ENCODE assay signal across 8 cellular contexts in genomic region chr2:70984576-70985282, GRCh38. TPM values are rescaled to one million over a fixed set of nuclear protein-coding genes. Genes with fewer than 3 reads are reported as not detected.
DNase-seq lines count a peak whose midpoint lies in the region; ATAC-seq and TF ChIP-seq lines count a peak whose summit lies in the region.

No MANE protein-coding gene starts in this region.

- H3K36me3 ChIP-seq in BE2C: no peaks in the 10 kb centered on the region; the same call in 1 of the 2 replicates

- no peak overlapping the region for H3K4me3 ChIP-seq in BE2C (ENCODE audit: low read depth, low read length)

- H3K4me1 ChIP-seq in BE2C: no peaks in the 10 kb centered on the region

- 0 out of 2 replicates have a peak, but pooled peaks have one; percentile 10 for TF ChIP-seq CTCF in BE2C (IDR thresholded peaks at IDR 0.05; ENCODE audit: low read depth, low read length)

- DNase-seq in BE2C: no peak
- peak; percentile 53 for DNase-seq in activated CD4-positive, CD25-positive, alpha-beta regulatory T cell treated with anti-CD3 and anti-CD28 coated beads, Interleukin-2, amount 50 U/mL, for 16 hours (ENCODE audit: low read depth, low spot score)
- peak; percentile 75 for DNase-seq in central memory CD4-positive, alpha-beta T cell
- peak; percentile 69 to 75 for DNase-seq in lung microvascular endothelial cell (ENCODE audit: low read depth in 2 of 2)
- DNase-seq in stimulated activated CD8-positive, alpha-beta memory T cell treated with anti-CD3 and anti-CD28 coated beads, Interleukin-4, amount 100 ng/mL, for 1 hour (ENCODE audit: low read depth in 2 of 2, low spot score in 1 of 2): peak; percentile 60 to 63
- DNase-seq in NCI-H2196 treated with DMSO at 0.1 percent for 48 hours (lab: John Stamatoyannopoulos, UW; ENCODE audit: unreplicated experiment): no peak

- no peaks in the 10 kb centered on the region for H3K27me3 ChIP-seq in BE2C

- ATAC-seq in GM19372 (IDR thresholded peaks at IDR 0.05; ENCODE audit: low read depth, unreplicated experiment) (peak; percentile 97), HG03520 (IDR thresholded peaks at IDR 0.05; ENCODE audit: unreplicated experiment) (peak; percentile 91)

- no peaks in the 10 kb centered on the region for H3K9me3 ChIP-seq in BE2C

RNA-seq across cellular contexts. Expression of gene ANKRD53, which starts 6.3 kb away (rescaled TPM):
- polyA plus RNA-seq in BE2C (2012; ENCODE audit: insufficient read depth, insufficient read length, low read depth): 1.6 TPM
- 0.20 and 0.22 TPM in 2 replicates for total RNA-seq in lung microvascular endothelial cell

RNA-seq across cellular contexts. Expression of gene TEX261, which starts 9.9 kb away (rescaled TPM):
- 17.1 TPM for polyA plus RNA-seq in BE2C (2012; ENCODE audit: insufficient read depth, insufficient read length, low read depth)
- total RNA-seq in lung microvascular endothelial cell: 21.6 and 26.0 TPM in 2 replicates

RNA-seq across cellular contexts. Expression of gene ATP6V1B1, which starts 49.0 kb away (rescaled TPM):
- polyA plus RNA-seq in BE2C (2012; ENCODE audit: insufficient read depth, insufficient read length, low read depth): not detected
- not detected in 2 replicates for total RNA-seq in lung microvascular endothelial cell

Comparison
In these comparisons a context has a peak if more than half of its experiments do, and no peak if none do; other contexts are left out.
1. DNase-seq: peak in activated CD4-positive, CD25-positive, alpha-beta regulatory T cell treated with anti-CD3 and anti-CD28 coated beads, Interleukin-2, amount 50 U/mL, for 16 hours (single experiment), central memory CD4-positive, alpha-beta T cell (single experiment), lung microvascular endothelial cell (2 of 2) and stimulated activated CD8-positive, alpha-beta memory T cell treated with anti-CD3 and anti-CD28 coated beads, Interleukin-4, amount 100 ng/mL, for 1 hour (2 of 2); none in BE2C (single experiment) and NCI-H2196 treated with DMSO at 0.1 percent for 48 hours (single experiment).